In the genomic region with DNA sequence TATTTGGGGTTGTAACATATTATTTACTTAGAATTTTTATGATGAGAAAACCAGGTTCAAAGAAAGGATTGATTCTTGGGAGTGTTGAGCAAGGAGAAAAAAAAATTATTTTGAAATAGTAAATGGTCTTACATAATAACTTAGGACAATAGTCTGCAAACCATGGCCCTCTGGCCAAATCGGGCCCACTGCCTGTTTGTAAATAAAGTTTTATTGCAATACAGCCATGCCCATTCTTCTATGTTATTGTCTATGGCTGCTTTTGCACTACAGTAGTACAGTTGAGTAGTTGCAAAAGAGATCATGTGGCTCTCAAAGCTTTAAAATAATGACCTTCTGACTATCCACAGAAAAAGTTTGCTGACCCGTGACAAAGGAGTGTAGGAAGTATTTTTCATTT, we compare ENCODE assay signal across 13 cellular contexts.
DNase-seq lines count a peak whose midpoint lies in the region; ATAC-seq, FAIRE-seq and TF ChIP-seq lines count a peak whose summit lies in the region.
"Had no signal": no experiment of that assay in that cellular context is flagged by ENCODE, and none has a peak within 500 bp of the region (broad histone marks: within the 10 kb centered on the region; RNA-seq: fewer than 3 reads in every experiment).

No MANE protein-coding gene starts in this region.

- H4K20me1 ChIP-seq in GM12878 (ENCODE audit: control insufficient read depth, insufficient read depth) (no peaks in the 10 kb centered on the region), HepG2 (ENCODE audit: insufficient read depth, low read length) (no peaks in the 10 kb centered on the region; the same call in 1 of the 2 replicates)

- RAD21 ChIA-PET in GM12878 (lab: Charles Lee; ENCODE audit: unreplicated experiment) = no interaction called here

- no peak overlapping the region for H3K4me3 ChIP-seq in GM12878
- H3K4me3 ChIP-seq in HepG2 (replicated peaks in 1 of 3; ENCODE audit: insufficient read depth in 1 of 3, low read depth in 2 of 3, low read length in 3 of 3) = no peak overlapping the region
- H3K4me3 ChIP-seq: A549, GM23248 had no signal

- H3K4me1 Mint-ChIP-seq in stimulated activated naive B cell treated with anti-CD40 and anti-IgM and Interleukin-4, amounts not matched to agents 10 μg/mL and 1 μg/mL and 100 μg/mL, for 72 hours = peaks cover 0 to under 1% of the 10 kb centered on the region in 2 donors
- H3K4me1 Mint-ChIP-seq: CD14-positive monocyte had no signal

- SMC1A ChIA-PET in GM12878 (lab: Charles Lee; ENCODE audit: uncharacterized antibody, unreplicated experiment) = no interaction called here

- TF ChIP-seq RAD21 in GM12878 (IDR thresholded peaks at IDR 0.05; ENCODE audit: insufficient read depth, low read depth, low read length) = no peak
- no peak for TF ChIP-seq RAD21 in HepG2 (CRISPR knock-in tag; IDR thresholded peaks at IDR 0.05)

- no peaks in the 10 kb centered on the region for H3K27me3 Mint-ChIP-seq in stimulated activated naive B cell treated with anti-CD40 and anti-IgM and Interleukin-4, amounts not matched to agents 10 μg/mL and 1 μg/mL and 100 μg/mL, for 72 hours
- H3K27me3 Mint-ChIP-seq: IgD-negative memory B cell had no signal

- TF ChIP-seq POLR2A in GM12878 (IDR thresholded peaks at IDR 0.05; ENCODE audit: low read depth, low read length) (no peak), HepG2 (IDR thresholded peaks at IDR 0.05; ENCODE audit: insufficient read depth in 1 of 2, low read depth in 2 of 2, low read length in 2 of 2) (no peak)

- no peaks in the 10 kb centered on the region for H3K4me1 ChIP-seq in GM12878 (ENCODE audit: control insufficient read depth, insufficient read depth, low read length)
- H3K4me1 ChIP-seq in HepG2 (ENCODE audit: insufficient read depth, low read length) = no peaks in the 10 kb centered on the region
- H3K4me1 ChIP-seq: A549 had no signal

- H3K9me3 ChIP-seq in GM12878 (replicated peaks; ENCODE audit: control insufficient read depth, insufficient read depth, low read length) (no peaks in the 10 kb centered on the region), HepG2 (ENCODE audit: low read length) (no peaks in the 10 kb centered on the region)
- H3K9me3 ChIP-seq: A549 had no signal

- no peak overlapping the region for H3K27ac ChIP-seq in GM12878 (ENCODE audit: control insufficient read depth, insufficient read depth)
- no peak overlapping the region for H3K27ac ChIP-seq in HepG2 (ENCODE audit: extremely low read length, insufficient read depth, low read length)
- H3K27ac ChIP-seq: A549, GM23248 had no signal

- no peak overlapping the region for H3K9ac ChIP-seq in GM12878 (ENCODE audit: control insufficient read depth, insufficient read depth, low read length)
- no peak overlapping the region for H3K9ac ChIP-seq in HepG2 (ENCODE audit: insufficient read depth, low read depth, low read length)
- H3K9ac ChIP-seq: GM23248 had no signal

- BruUV-seq in GM12878 (replicated peaks; lab: Mats Ljungman, UMichigan) (no TSS peak), HepG2 (replicated peaks; lab: Mats Ljungman, UMichigan) (no TSS peak)

- no peaks in the 10 kb centered on the region for H3K9me3 Mint-ChIP-seq in stimulated activated naive B cell treated with anti-CD40 and anti-IgM and Interleukin-4, amounts not matched to agents 10 μg/mL and 1 μg/mL and 100 μg/mL, for 72 hours
- H3K9me3 Mint-ChIP-seq: CD14-positive monocyte, IgD-negative memory B cell had no signal

- H3K27ac Mint-ChIP-seq in stimulated activated naive B cell treated with anti-CD40 and anti-IgM and Interleukin-4, amounts not matched to agents 10 μg/mL and 1 μg/mL and 100 μg/mL, for 72 hours = peak overlapping the region; percentile 39
- H3K27ac Mint-ChIP-seq: IgD-negative memory B cell had no signal

- H3K4me2 ChIP-seq in GM12878 (ENCODE audit: control insufficient read depth, insufficient read depth) = no peak overlapping the region
- no peak overlapping the region for H3K4me2 ChIP-seq in HepG2 (ENCODE audit: low read depth, low read length)
- H3K4me2 ChIP-seq: A549 had no signal

- H3K36me3 ChIP-seq in GM12878 (ENCODE audit: control insufficient read depth in 2 of 2, insufficient read depth in 2 of 2, low read length in 1 of 2) (peaks cover 5 to 28% of the 10 kb centered on the region in 2 experiments; a peak in 3 of 4 replicates), HepG2 (replicated peaks in 1 of 2; ENCODE audit: control insufficient read depth in 1 of 2, insufficient read depth in 2 of 2, low read length in 2 of 2) (peaks cover 11 to 54% of the 10 kb centered on the region in 2 experiments)

- H2AFZ ChIP-seq in GM12878 (ENCODE audit: control insufficient read depth, low read depth, low read length) = no peak overlapping the region
- no peak overlapping the region for H2AFZ ChIP-seq in HepG2 (ENCODE audit: low read length)
- H2AFZ ChIP-seq: GM23248 had no signal

- WGBS in GM12878 (ENCODE audit: insufficient coverage, insufficient replicate concordance, low lambda C conversion rate, missing lambda C conversion rate) = 95% methylated on average over 2 of the region's 2 CpGs
- WGBS in HepG2 (ENCODE audit: low lambda C conversion rate) = 96% methylated on average over 2 of the region's 2 CpGs

- intact Hi-C loops in GM12878 (cut with micrococcal nuclease; ENCODE audit: unreplicated experiment) (no loop called here), HepG2 (cut with micrococcal nuclease; ENCODE audit: unreplicated experiment) (no loop called here)

- ATAC-seq in GM12878 = no peak
- ATAC-seq in HepG2 = no peak
- ATAC-seq in stimulated activated naive B cell treated with anti-CD40 and anti-IgM and Interleukin-4, amounts not matched to agents 10 μg/mL and 1 μg/mL and 100 μg/mL, for 72 hours (replicated peaks) = no peak
- ATAC-seq: A549 had no signal

- FAIRE-seq in G401.6 (lab: Jason Lieb, UNC) = peak; percentile 27
- FAIRE-seq in GM12878 (lab: Jason Lieb, UNC) = no peak
- FAIRE-seq in HepG2 (lab: Jason Lieb, UNC) = no peak
- FAIRE-seq: A549 had no signal

- TF ChIP-seq CTCF in GM12878 (IDR thresholded peaks at IDR 0.05 in 2 of 3, conservative IDR thresholded peaks at IDR 0.05 in 1 of 3; ENCODE audit: control insufficient read depth in 2 of 3, extremely low read depth in 1 of 3, insufficient read depth in 1 of 3, low read depth in 3 of 3, low read length in 3 of 3) (no peak), HepG2 (CRISPR knock-in tag; IDR thresholded peaks at IDR 0.05) (no peak)

- TF ChIP-seq EP300 in GM12878 (IDR thresholded peaks at IDR 0.05; ENCODE audit: borderline replicate concordance in 1 of 2, control insufficient read depth in 1 of 2, low read depth in 2 of 2, low read length in 2 of 2) (no peak), HepG2 (IDR thresholded peaks at IDR 0.05; ENCODE audit: low read depth in 2 of 2, low read length in 2 of 2) (no peak), HepG2 (CRISPR knock-in tag; IDR thresholded peaks at IDR 0.05; ENCODE audit: borderline replicate concordance) (no peak)

- POLR2A ChIA-PET in GM12878 (lab: Charles Lee) = no interaction called here
- POLR2A ChIA-PET in HepG2 (lab: Yijun Ruan, JAX) = no interaction called here

- DNase-seq in GM12878 (ENCODE audit: low read depth, low spot score) = no peak
- no peak for DNase-seq in HepG2 (ENCODE audit: low spot score)
- no peak for DNase-seq in stimulated activated naive B cell treated with anti-CD40 and anti-IgM and Interleukin-4, amounts not matched to agents 10 μg/mL and 1 μg/mL and 100 μg/mL, for 72 hours
- no peak for DNase-seq in NCI-H524 (lab: John Stamatoyannopoulos, UW)
- DNase-seq in NCI-H345 (lab: John Stamatoyannopoulos, UW) = no peak
- no peak for DNase-seq in SW480 (ENCODE audit: low spot score)
- DNase-seq: DMS53, GM23248, H7 had no signal

- H3K79me2 ChIP-seq in GM12878 (ENCODE audit: control insufficient read depth, insufficient read depth, low read length) (no peaks in the 10 kb centered on the region), HepG2 (ENCODE audit: insufficient read depth, low read length) (no peaks in the 10 kb centered on the region)

- peaks cover 29 to 44% of the 10 kb centered on the region in 2 donors for H3K36me3 Mint-ChIP-seq in stimulated activated naive B cell treated with anti-CD40 and anti-IgM and Interleukin-4, amounts not matched to agents 10 μg/mL and 1 μg/mL and 100 μg/mL, for 72 hours

- H3K4me3 Mint-ChIP-seq in stimulated activated naive B cell treated with anti-CD40 and anti-IgM and Interleukin-4, amounts not matched to agents 10 μg/mL and 1 μg/mL and 100 μg/mL, for 72 hours = no peak overlapping the region
- H3K4me3 Mint-ChIP-seq: CD14-positive monocyte, IgD-negative memory B cell had no signal

- in situ Hi-C loops in GM12878 (cut with MboI) = no loop called here
- in situ Hi-C loops in HepG2 (cut with HindIII; ENCODE audit: extremely low pct_ligation_motif_present, low pct_unique_long_range_greater_than_20kb) = no loop called here

- CTCF ChIA-PET in GM12878 (lab: Yijun Ruan, JAX) = no interaction called here
- CTCF ChIA-PET in HepG2 (lab: Yijun Ruan, JAX; ENCODE audit: low intra/inter-chr PET ratio, low total read pairs) = no interaction called here

- H3K27me3 ChIP-seq in GM12878 (replicated peaks in 1 of 2; ENCODE audit: control insufficient read depth in 2 of 2, insufficient read depth in 2 of 2, low read length in 1 of 2) (no peaks in the 10 kb centered on the region), HepG2 (ENCODE audit: control insufficient read depth in 1 of 2, insufficient read depth in 2 of 2, low read length in 2 of 2) (no peaks in the 10 kb centered on the region)

TF ChIP-seq in GM12878, 131 proteins besides CTCF, POLR2A, EP300 and RAD21 (continues in another document):
- TF ChIP-seq BCL11A (IDR thresholded peaks at IDR 0.05; ENCODE audit: low read depth, low read length) = no peak

TF ChIP-seq in HepG2, 621 proteins besides CTCF, POLR2A, EP300 and RAD21 (continues in another document):
- TF ChIP-seq ARID2 (CRISPR knock-in tag; IDR thresholded peaks at IDR 0.05; ENCODE audit: borderline replicate concordance) = no peak
